15 cellular contexts compared by ENCODE assay signal in the genomic region with DNA sequence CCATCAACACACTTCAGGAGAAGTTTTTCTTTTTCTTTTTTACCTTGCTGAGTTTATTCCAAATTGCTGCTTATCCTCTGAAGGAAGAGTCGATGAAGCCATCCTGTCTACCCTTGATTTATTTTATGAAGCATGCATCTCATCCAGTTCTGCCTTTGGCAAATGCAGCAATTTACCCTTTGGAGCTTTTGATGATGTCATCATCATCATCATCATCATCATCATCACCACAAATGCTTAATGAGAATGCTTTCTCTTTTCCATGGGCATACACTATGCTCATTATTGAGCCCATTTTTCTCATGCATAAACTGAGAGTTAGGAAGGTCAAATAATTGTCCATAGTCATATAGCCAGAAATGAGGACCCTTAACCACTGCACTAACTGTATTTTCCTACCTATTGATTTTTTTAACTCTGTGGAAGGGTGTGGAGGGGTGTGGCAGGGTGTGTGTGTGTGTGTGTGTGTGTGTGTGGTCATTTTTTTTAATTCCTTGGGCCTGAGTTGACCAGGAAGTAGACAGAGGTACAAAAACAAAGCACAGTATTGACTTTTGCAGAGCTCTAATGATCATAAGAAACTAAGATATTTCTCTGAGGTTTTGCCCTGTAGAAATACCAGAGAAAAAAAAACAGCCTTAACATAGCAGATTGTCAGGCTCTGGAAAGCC.
DNase-seq lines count a peak whose midpoint lies in the region; ATAC-seq and TF ChIP-seq lines count a peak whose summit lies in the region.
"Had no signal": no experiment of that assay in that cellular context is flagged by ENCODE, and none has a peak within 500 bp of the region (broad histone marks: within the 10 kb centered on the region; RNA-seq: fewer than 3 reads in every experiment).

No MANE protein-coding gene starts in this region.

- H4K20me1 ChIP-seq in PC-3 (ENCODE audit: low read length), result no peaks in the 10 kb centered on the region; the same call in 1 of the 2 replicates
- H4K20me1 ChIP-seq: BLaER1 treated with 17β-estradiol and CSF1 and Interleukin-3, amounts not matched to agents 10 nM and 100 nM had no signal

- H3K4me1 ChIP-seq in PC-3 (ENCODE audit: insufficient read depth, low read length) (no peaks in the 10 kb centered on the region), upper lobe of right lung (no peaks in the 10 kb centered on the region), HAP-1 (no peaks in the 10 kb centered on the region; the same call in 1 of the 2 replicates)
- H3K4me1 ChIP-seq: Caco-2 had no signal

- peaks cover 13% of the 10 kb centered on the region for H3K27me3 Mint-ChIP-seq in Calu3 (ENCODE audit: unreplicated experiment)
- H3K27me3 Mint-ChIP-seq in activated CD4-positive, alpha-beta T cell treated with anti-CD3 and anti-CD28 coated beads, Interleukin-2, amount 10 ng/mL, durations not matched to agents 7 days and 5 days, result peaks cover 3% of the 10 kb centered on the region

- in situ Hi-C loops in HAP-1 (cut with MboI; ENCODE audit: low sequenced_read_pairs), result loop anchor here (10.0 to 25.0 kb wide), 2 partner anchors 145 to 467 kb away; no protein-coding TSS in a partner anchor

- ATAC-seq in PC-3 (peak; percentile 22; the same call in 1 of the 2 replicates), left colon (peak; percentile 83), upper lobe of right lung (no peak)

- POLR2A ChIA-PET in PC-3 (lab: Charles Lee; ENCODE audit: unreplicated experiment), result interaction anchor here (0.6 kb wide), 1 partner anchor 193 kb away, joined by 3 read pairs; the partner anchor contains the start of gene FAM135A
- POLR2A ChIA-PET in activated CD4-positive, alpha-beta T cell treated with anti-CD3 and anti-CD28 coated beads, Interleukin-2, amount 10 ng/mL, durations not matched to agents 7 days and 5 days (lab: Charles Lee), result no interaction called here

- H3K79me2 ChIP-seq in PC-3 (ENCODE audit: low read length), result no peaks in the 10 kb centered on the region

- CTCF ChIA-PET in Calu3 (lab: Charles Lee), result interaction anchor here (0.6 to 2.8 kb wide), 18 partner anchors 10 to 791 kb away, joined by 3 to 48 read pairs (median 7); partner anchors contain the start of genes B3GAT2, FAM135A and SDHAF4
- CTCF ChIA-PET in PC-3 (lab: Charles Lee), result interaction anchor here (1.0 to 1.8 kb wide), 3 partner anchors 69 to 149 kb away, joined by 4 to 14 read pairs (median 7); no protein-coding TSS in a partner anchor
- CTCF ChIA-PET in activated CD4-positive, alpha-beta T cell treated with anti-CD3 and anti-CD28 coated beads, Interleukin-2, amount 10 ng/mL, durations not matched to agents 7 days and 5 days (lab: Charles Lee), result interaction anchor here (1.2 to 1.6 kb wide), 4 partner anchors 11 to 149 kb away, joined by 3 to 8 read pairs (median 5); no protein-coding TSS in a partner anchor

- no peak overlapping the region for H3K27ac Mint-ChIP-seq in Calu3 (ENCODE audit: unreplicated experiment)
- no peak overlapping the region for H3K27ac Mint-ChIP-seq in activated CD4-positive, alpha-beta T cell treated with anti-CD3 and anti-CD28 coated beads, Interleukin-2, amount 10 ng/mL, durations not matched to agents 7 days and 5 days
- H3K27ac Mint-ChIP-seq: B cell; CD4-positive, CD25-positive, alpha-beta regulatory T cell; H9 had no signal

- no peaks in the 10 kb centered on the region for H3K9me2 ChIP-seq in PC-3 (replicated peaks; ENCODE audit: low read length)

- H3K4me3 Mint-ChIP-seq in Calu3 (ENCODE audit: low read depth, unreplicated experiment), result no peak overlapping the region
- no peak overlapping the region for H3K4me3 Mint-ChIP-seq in activated CD4-positive, alpha-beta T cell treated with anti-CD3 and anti-CD28 coated beads, Interleukin-2, amount 10 ng/mL, durations not matched to agents 7 days and 5 days
- H3K4me3 Mint-ChIP-seq: B cell; CD4-positive, CD25-positive, alpha-beta regulatory T cell; H9 had no signal

- H2AFZ ChIP-seq in PC-3 (ENCODE audit: low read length), result no peak overlapping the region

- H3K4me3 ChIP-seq in PC-3 (ENCODE audit: low read length) (no peak overlapping the region), upper lobe of right lung (no peak overlapping the region), HAP-1 (no peak overlapping the region)
- H3K4me3 ChIP-seq: BLaER1 treated with 17β-estradiol and CSF1 and Interleukin-3, amounts not matched to agents 10 nM and 100 nM; GM12878 had no signal

- peaks cover 26% of the 10 kb centered on the region for H3K4me1 Mint-ChIP-seq in Calu3 (ENCODE audit: low read depth, unreplicated experiment)
- no peaks in the 10 kb centered on the region for H3K4me1 Mint-ChIP-seq in activated CD4-positive, alpha-beta T cell treated with anti-CD3 and anti-CD28 coated beads, Interleukin-2, amount 10 ng/mL, durations not matched to agents 7 days and 5 days
- H3K4me1 Mint-ChIP-seq: CD4-positive, CD25-positive, alpha-beta regulatory T cell had no signal

- no peaks in the 10 kb centered on the region for H3K9me3 Mint-ChIP-seq in Calu3 (ENCODE audit: low read depth, unreplicated experiment)
- no peaks in the 10 kb centered on the region for H3K9me3 Mint-ChIP-seq in activated CD4-positive, alpha-beta T cell treated with anti-CD3 and anti-CD28 coated beads, Interleukin-2, amount 10 ng/mL, durations not matched to agents 7 days and 5 days
- H3K9me3 Mint-ChIP-seq: H9 had no signal

- BruUV-seq in Calu3 (replicated peaks; lab: Mats Ljungman, UMichigan) (no TSS peak), PC-3 (replicated peaks; lab: Mats Ljungman, UMichigan) (no TSS peak)

- no peak overlapping the region for H3K4me2 ChIP-seq in PC-3 (ENCODE audit: low read length)
- H3K4me2 ChIP-seq: BLaER1 treated with 17β-estradiol and CSF1 and Interleukin-3, amounts not matched to agents 10 nM and 100 nM had no signal

- H3K9ac ChIP-seq in PC-3 (ENCODE audit: low read length), result no peak overlapping the region
- H3K9ac ChIP-seq: BLaER1 treated with 17β-estradiol and CSF1 and Interleukin-3, amounts not matched to agents 10 nM and 100 nM had no signal

- DNase-seq in Calu3 (peak; percentile 72), PC-3 (no peak), epithelial cell of prostate (ENCODE audit: low read depth, low spot score) (peak; percentile 5), left colon (no peak), cerebellum (ENCODE audit: low spot score) (no peak), upper lobe of right lung (no peak), HAP-1 (ENCODE audit: low spot score in 2 of 2) (no peak)
- DNase-seq in activated CD4-positive, alpha-beta T cell treated with anti-CD3 and anti-CD28 coated beads, Interleukin-2, amount 10 ng/mL, durations not matched to agents 7 days and 5 days, result no peak
- DNase-seq: DND-41, H9 had no signal

- peaks cover 16% of the 10 kb centered on the region for H3K27me3 ChIP-seq in PC-3 (ENCODE audit: low read length)
- H3K27me3 ChIP-seq in upper lobe of right lung, result no peaks in the 10 kb centered on the region
- no peaks in the 10 kb centered on the region; the same call in 1 of the 2 replicates for H3K27me3 ChIP-seq in HAP-1 (ENCODE audit: low read depth)
- H3K27me3 ChIP-seq: BLaER1 treated with 17β-estradiol and CSF1 and Interleukin-3, amounts not matched to agents 10 nM and 100 nM had no signal

- intact Hi-C loops in Calu3 (cut with micrococcal nuclease; ENCODE audit: unreplicated experiment), result loop anchor here (1.0 to 2.0 kb wide), 4 partner anchors 92 to 793 kb away; no protein-coding TSS in a partner anchor
- intact Hi-C loops in PC-3 (cut with micrococcal nuclease), result loop anchor here (5.0 kb wide), 1 partner anchor 467 kb away; no protein-coding TSS in a partner anchor
- intact Hi-C loops in left colon (cut with DNase I, micrococcal nuclease), result loop anchor here in 1 of 2 donors (5.0 kb wide), 1 partner anchor 152 kb away; no protein-coding TSS in a partner anchor
- intact Hi-C loops in upper lobe of right lung (cut with DNase I), result no loop called here

- H3F3A ChIP-seq in PC-3 (ENCODE audit: low read length, unreplicated experiment), result no peaks in the 10 kb centered on the region

- H3K9me3 ChIP-seq in PC-3 (ENCODE audit: low read length) (no peaks in the 10 kb centered on the region), upper lobe of right lung (no peaks in the 10 kb centered on the region), HAP-1 (no peaks in the 10 kb centered on the region)
- H3K9me3 ChIP-seq: BLaER1 treated with 17β-estradiol and CSF1 and Interleukin-3, amounts not matched to agents 10 nM and 100 nM; Caco-2 had no signal

- no peaks in the 10 kb centered on the region for H3K36me3 ChIP-seq in PC-3 (ENCODE audit: low read depth, low read length)
- H3K36me3 ChIP-seq in upper lobe of right lung, result no peaks in the 10 kb centered on the region
- no peaks in the 10 kb centered on the region for H3K36me3 ChIP-seq in HAP-1 (replicated peaks)
- H3K36me3 ChIP-seq: BLaER1 treated with 17β-estradiol and CSF1 and Interleukin-3, amounts not matched to agents 10 nM and 100 nM had no signal

- H3K27ac ChIP-seq in PC-3 (ENCODE audit: low read length), result no peak overlapping the region
- H3K27ac ChIP-seq in epithelial cell of prostate, result no peak overlapping the region
- no peak overlapping the region for H3K27ac ChIP-seq in upper lobe of right lung
- H3K27ac ChIP-seq: BLaER1 treated with 17β-estradiol and CSF1 and Interleukin-3, amounts not matched to agents 10 nM and 100 nM had no signal

- no peaks in the 10 kb centered on the region for H3K36me3 Mint-ChIP-seq in Calu3 (ENCODE audit: insufficient read depth, unreplicated experiment)
- H3K36me3 Mint-ChIP-seq in activated CD4-positive, alpha-beta T cell treated with anti-CD3 and anti-CD28 coated beads, Interleukin-2, amount 10 ng/mL, durations not matched to agents 7 days and 5 days (ENCODE audit: low read depth), result no peaks in the 10 kb centered on the region
- H3K36me3 Mint-ChIP-seq: CD4-positive, CD25-positive, alpha-beta regulatory T cell had no signal

- no peak for TF ChIP-seq CTCF in Calu3 (IDR thresholded peaks at IDR 0.05; ENCODE audit: unreplicated experiment)
- TF ChIP-seq CTCF in PC-3 (conservative IDR thresholded peaks at IDR 0.05; ENCODE audit: low read depth, low read length), result no peak
- TF ChIP-seq CTCF in upper lobe of right lung (IDR thresholded peaks at IDR 0.05), result no peak

Comparison
In these comparisons a context has a peak if more than half of its experiments do, and no peak if none do; other contexts are left out.
1. DNase-seq: peak in Calu3 (single experiment) and epithelial cell of prostate (single experiment); none in PC-3 (single experiment), left colon (0 of 2), cerebellum (single experiment), upper lobe of right lung (single experiment), HAP-1 (0 of 2) and activated CD4-positive, alpha-beta T cell treated with anti-CD3 and anti-CD28 coated beads, Interleukin-2, amount 10 ng/mL, durations not matched to agents 7 days and 5 days (single experiment).